In the genomic region with DNA sequence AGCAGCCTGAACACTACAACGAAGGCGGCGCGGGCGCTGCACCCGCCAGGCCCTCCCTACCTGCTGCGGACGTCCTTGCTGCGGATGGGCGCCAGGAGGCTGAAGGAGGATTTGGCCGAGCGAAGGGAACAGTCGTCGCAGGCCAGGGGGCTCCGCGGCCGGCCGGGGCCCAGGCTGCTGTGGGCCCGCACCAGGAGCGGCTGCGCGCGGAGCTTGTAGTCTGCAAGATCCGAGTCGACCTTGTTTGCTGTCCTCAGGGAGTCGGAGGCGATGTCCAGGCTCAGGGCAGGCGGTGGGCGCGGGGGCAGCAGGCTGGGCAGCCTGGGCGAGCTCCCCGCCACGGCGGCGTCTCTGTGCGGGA, we compare ENCODE assay signal across 6 cellular contexts. TPM values are rescaled to one million over a fixed set of nuclear protein-coding genes. Genes with fewer than 3 reads are reported as not detected.
DNase-seq lines count a peak whose midpoint lies in the region; ATAC-seq and TF ChIP-seq lines count a peak whose summit lies in the region.

No MANE protein-coding gene starts in this region.

- H3K36me3 Mint-ChIP-seq in HFFc6 (ENCODE audit: low read depth) (peaks cover 17% of the 10 kb centered on the region), neural crest cell (ENCODE audit: low read depth) (peaks cover 3% of the 10 kb centered on the region)

- H3K27me3 Mint-ChIP-seq in HFFc6 (ENCODE audit: insufficient read depth): peaks cover 8% of the 10 kb centered on the region; the same call in 1 of the 2 replicates
- H3K27me3 Mint-ChIP-seq in neural crest cell (ENCODE audit: low read depth): no peaks in the 10 kb centered on the region

- TF ChIP-seq CTCF in HFFc6 (IDR thresholded peaks at IDR 0.05) (no peak), neural crest cell (conservative IDR thresholded peaks at IDR 0.05) (no peak)

- DNase-seq in AG20443 (ENCODE audit: low spot score) (peak; percentile 38), HFFc6 (no peak), T47D (ENCODE audit: low read depth in 1 of 2, low spot score in 1 of 2) (peak; percentile 23 to 47), neural crest cell (ENCODE audit: low read depth, low spot score) (peak; percentile 18), NCI-H187 (lab: John Stamatoyannopoulos, UW) (no peak)

- ATAC-seq in GM18519 (IDR thresholded peaks at IDR 0.05; ENCODE audit: low FRiP score, unreplicated experiment): no peak

- H3K9me3 Mint-ChIP-seq in HFFc6 (no peaks in the 10 kb centered on the region), neural crest cell (no peaks in the 10 kb centered on the region)

- H3K4me1 Mint-ChIP-seq in HFFc6 (ENCODE audit: low read depth): peaks cover 26% of the 10 kb centered on the region
- peaks cover 26% of the 10 kb centered on the region for H3K4me1 Mint-ChIP-seq in neural crest cell

- H3K4me3 Mint-ChIP-seq in HFFc6 (peak overlapping the region; percentile 93), neural crest cell (peak overlapping the region; percentile 92)

- H3K27ac Mint-ChIP-seq in HFFc6 (peak overlapping the region; percentile 71; the same call in 1 of the 2 replicates), neural crest cell (ENCODE audit: unreplicated experiment) (peak overlapping the region; percentile 83)

- in situ Hi-C loops in T47D (cut with HindIII; ENCODE audit: low pct_unique_long_range_greater_than_20kb, low sequenced_read_pairs): no loop called here

RNA-seq across cellular contexts. Expression of gene INPP5E, which starts 1.1 kb away (rescaled TPM):
- 10 to 100 TPM; 11.5 to 14.0 (median 12.3) TPM for total RNA-seq in HFFc6 (2021; fragmentation: NEBNext Ultra II Directional; extraction: Animal tissue kit (Norgen Biotek cat#: 25700))
- total RNA-seq in neural crest cell: 28.7 and 29.6 TPM in 2 replicates

RNA-seq across cellular contexts. Expression of gene PMPCA, which starts 28.1 kb away (rescaled TPM):
- 10 to 100 TPM; 69.1 to 81.0 (median 75.9) TPM for total RNA-seq in HFFc6 (2021; fragmentation: NEBNext Ultra II Directional; extraction: Animal tissue kit (Norgen Biotek cat#: 25700))
- total RNA-seq in neural crest cell: 82.1 and 86.6 TPM in 2 replicates

RNA-seq across cellular contexts. Expression of gene ENTR1, which starts 28.1 kb away (rescaled TPM):
- 10 to 100 TPM; 40.8 to 55.1 (median 43.7) TPM for total RNA-seq in HFFc6 (2021; fragmentation: NEBNext Ultra II Directional; extraction: Animal tissue kit (Norgen Biotek cat#: 25700))
- 84.1 and 89.3 TPM in 2 replicates for total RNA-seq in neural crest cell

RNA-seq across cellular contexts. Expression of gene SNAPC4, which starts 38.6 kb away (rescaled TPM):
- total RNA-seq in HFFc6 (2021; fragmentation: NEBNext Ultra II Directional; extraction: Animal tissue kit (Norgen Biotek cat#: 25700)): 1 to 10 TPM; 6.2 to 9.4 (median 6.5) TPM
- total RNA-seq in neural crest cell: 18.2 and 19.0 TPM in 2 replicates

RNA-seq across cellular contexts. Expression of gene SEC16A, which starts 44.3 kb away (rescaled TPM):
- total RNA-seq in HFFc6 (2021; fragmentation: NEBNext Ultra II Directional; extraction: Animal tissue kit (Norgen Biotek cat#: 25700)): 10 to 100 TPM; 63.2 to 98.6 (median 75.5) TPM
- total RNA-seq in neural crest cell: 77.2 and 79.4 TPM in 2 replicates

Comparison
In these comparisons a context has a peak if more than half of its experiments do, and no peak if none do; other contexts are left out.
1. DNase-seq: peak in AG20443 (single experiment), T47D (2 of 2) and neural crest cell (single experiment); none in HFFc6 (single experiment) and NCI-H187 (0 of 2).